Comparison of ENCODE assay signal across 18 cellular contexts in genomic region chr20:57094171-57094891, GRCh38.
DNase-seq lines count a peak whose midpoint lies in the region; ATAC-seq, FAIRE-seq and TF ChIP-seq lines count a peak whose summit lies in the region.
"Had no signal": no experiment of that assay in that cellular context is flagged by ENCODE, and none has a peak within 500 bp of the region (broad histone marks: within the 10 kb centered on the region; RNA-seq: fewer than 3 reads in every experiment).

No MANE protein-coding gene starts in this region.

- H3K14ac ChIP-seq in neuronal stem cell (ENCODE audit: low read length) = no peak overlapping the region

- ATAC-seq in RWPE2 (ENCODE audit: low read depth) = no peak
- ATAC-seq in activated CD8-positive, alpha-beta T cell treated with anti-CD3 and anti-CD28 coated beads for 36 hours = no peak
- ATAC-seq in T-cell (replicated peaks in 1 of 4) = no peak

- no peak overlapping the region for H3K9ac ChIP-seq in kidney (ENCODE audit: low read length in 2 of 2)
- no peak overlapping the region for H3K9ac ChIP-seq in neuronal stem cell (ENCODE audit: low read depth, low read length, poor library complexity)

- H2AFZ ChIP-seq in neuronal stem cell (ENCODE audit: low read length) = no peak overlapping the region

- H3K36me3 Mint-ChIP-seq in activated CD8-positive, alpha-beta T cell treated with anti-CD3 and anti-CD28 coated beads for 36 hours (ENCODE audit: low read depth) = no peaks in the 10 kb centered on the region
- H3K36me3 Mint-ChIP-seq in T-cell = no peaks in the 10 kb centered on the region
- no peaks in the 10 kb centered on the region for H3K36me3 Mint-ChIP-seq in CD4-positive, alpha-beta memory T cell

- H3K27me3 ChIP-seq in RWPE2 (ENCODE audit: insufficient read depth, poor library complexity, severe bottlenecking) (peaks cover 26% of the 10 kb centered on the region), neuronal stem cell (ENCODE audit: control insufficient read depth in 3 of 3, insufficient read depth in 3 of 3, low read depth in 1 of 3, low read length in 3 of 3) (peaks cover 0 to 10% (median 3%) of the 10 kb centered on the region in 3 experiments), spleen (replicated peaks in 1 of 7) (peaks cover 0 to 44% (median 4%) of the 10 kb centered on the region in 7 donors)
- H3K27me3 ChIP-seq in CD4-positive, alpha-beta memory T cell (ENCODE audit: insufficient read depth, low read length) = no peaks in the 10 kb centered on the region
- H3K27me3 ChIP-seq: BE2C had no signal

- peak overlapping the region; percentile 35 for H3K18ac ChIP-seq in neuronal stem cell (ENCODE audit: low read length)

- no peaks in the 10 kb centered on the region for H3K79me1 ChIP-seq in neuronal stem cell (ENCODE audit: low read depth, low read length)

- H3K9me3 ChIP-seq in RWPE2 (ENCODE audit: severe bottlenecking) (no peaks in the 10 kb centered on the region), kidney (ENCODE audit: control insufficient read depth in 1 of 2, low read length in 2 of 2) (no peaks in the 10 kb centered on the region), neuronal stem cell (replicated peaks in 1 of 2; ENCODE audit: control insufficient read depth in 2 of 2, insufficient read depth in 1 of 2, low read depth in 1 of 2, low read length in 2 of 2) (no peaks in the 10 kb centered on the region), spleen (no peaks in the 10 kb centered on the region)
- no peaks in the 10 kb centered on the region for H3K9me3 ChIP-seq in CD4-positive, alpha-beta memory T cell (ENCODE audit: control insufficient read depth in 1 of 2, low read length in 2 of 2)
- H3K9me3 ChIP-seq: BE2C had no signal

- H3K4ac ChIP-seq in neuronal stem cell (ENCODE audit: low read length) = no peak overlapping the region

- TF ChIP-seq CTCF in RWPE2 (IDR thresholded peaks at IDR 0.05; ENCODE audit: poor library complexity, severe bottlenecking) (no peak), kidney (IDR thresholded peaks at IDR 0.05; ENCODE audit: borderline replicate concordance, extremely low read depth, insufficient read depth) (no peak), spleen (IDR thresholded peaks at IDR 0.05 in 8 of 11, conservative IDR thresholded peaks at IDR 0.05 in 3 of 11) (no peak)
- no peak for TF ChIP-seq CTCF in activated CD8-positive, alpha-beta T cell treated with anti-CD3 and anti-CD28 coated beads for 36 hours (IDR thresholded peaks at IDR 0.05)

- POLR2A ChIA-PET in activated CD8-positive, alpha-beta T cell treated with anti-CD3 and anti-CD28 coated beads for 36 hours (lab: Charles Lee) = no interaction called here
- POLR2A ChIA-PET in T-cell (lab: Charles Lee) = no interaction called here
- POLR2A ChIA-PET in CD4-positive, alpha-beta memory T cell (lab: Charles Lee; ENCODE audit: partially characterized antibody) = no interaction called here

- H3K27me3 Mint-ChIP-seq in activated CD8-positive, alpha-beta T cell treated with anti-CD3 and anti-CD28 coated beads for 36 hours = peaks cover 11% of the 10 kb centered on the region
- H3K27me3 Mint-ChIP-seq in T-cell = peaks cover 5 to 9% of the 10 kb centered on the region in 2 donors
- H3K27me3 Mint-ChIP-seq in CD4-positive, alpha-beta memory T cell = peaks cover 0 to 12% of the 10 kb centered on the region in 2 donors

- no peak overlapping the region for H2BK15ac ChIP-seq in neuronal stem cell (ENCODE audit: low read length)

- no peak overlapping the region for H3K4me3 ChIP-seq in RWPE2 (ENCODE audit: severe bottlenecking)
- no peak overlapping the region for H3K4me3 ChIP-seq in kidney (ENCODE audit: low read length in 2 of 2)
- H3K4me3 ChIP-seq in neuronal stem cell (ENCODE audit: low read length in 2 of 2) = no peak overlapping the region
- H3K4me3 ChIP-seq in spleen = no peak overlapping the region
- H3K4me3 ChIP-seq in CD4-positive, alpha-beta memory T cell (ENCODE audit: low read length in 2 of 2) = no peak overlapping the region

- no peak overlapping the region for H3K27ac ChIP-seq in RWPE2 (ENCODE audit: poor library complexity, severe bottlenecking)
- no peak overlapping the region for H3K27ac ChIP-seq in kidney (ENCODE audit: low read depth in 2 of 2, low read length in 2 of 2)
- no peak overlapping the region for H3K27ac ChIP-seq in neuronal stem cell (replicated peaks; ENCODE audit: low read length)
- H3K27ac ChIP-seq in spleen = no peak overlapping the region
- no peak overlapping the region for H3K27ac ChIP-seq in CD4-positive, alpha-beta memory T cell (ENCODE audit: low read depth, low read length)

- H3K4me3 Mint-ChIP-seq in activated CD8-positive, alpha-beta T cell treated with anti-CD3 and anti-CD28 coated beads for 36 hours = no peak overlapping the region
- no peak overlapping the region for H3K4me3 Mint-ChIP-seq in T-cell
- H3K4me3 Mint-ChIP-seq in CD4-positive, alpha-beta memory T cell = no peak overlapping the region
- H3K4me3 Mint-ChIP-seq: CD4-positive, alpha-beta T cell; H9 had no signal

- no peaks in the 10 kb centered on the region for H3K4me1 ChIP-seq in RWPE2 (ENCODE audit: insufficient read depth, poor library complexity, severe bottlenecking)
- H3K4me1 ChIP-seq in kidney (ENCODE audit: control insufficient read depth in 1 of 2, insufficient read depth in 1 of 2, low read depth in 1 of 2, low read length in 2 of 2) = no peaks in the 10 kb centered on the region
- H3K4me1 ChIP-seq in neuronal stem cell (ENCODE audit: control insufficient read depth in 2 of 2, insufficient read depth in 1 of 2, low read depth in 1 of 2, low read length in 2 of 2) = peaks cover 7 to 9% of the 10 kb centered on the region in 2 donors
- H3K4me1 ChIP-seq in spleen = peaks cover 0 to 9% (median 4%) of the 10 kb centered on the region in 6 donors
- peaks cover 4% of the 10 kb centered on the region for H3K4me1 ChIP-seq in CD4-positive, alpha-beta memory T cell (ENCODE audit: insufficient read depth, low read length)
- H3K4me1 ChIP-seq: BE2C had no signal

- FAIRE-seq in kidney (lab: Jason Lieb, UNC) = no peak
- FAIRE-seq: A204.1, GM12892 had no signal

- intact Hi-C loops in kidney (cut with DNase I) = loop anchor here (5.0 kb wide), 1 partner anchor 253 kb away; no protein-coding TSS in a partner anchor
- intact Hi-C loops in spleen (cut with DNase I; ENCODE audit: low total_unique reads) = loop anchor here (5.0 kb wide), 1 partner anchor 253 kb away; no protein-coding TSS in a partner anchor
- intact Hi-C loops in activated CD8-positive, alpha-beta T cell treated with anti-CD3 and anti-CD28 coated beads for 36 hours (cut with micrococcal nuclease) = no loop called here
- intact Hi-C loops in CD4-positive, alpha-beta memory T cell (cut with micrococcal nuclease) = loop anchor here (5.0 kb wide), 2 partner anchors 403 to 418 kb away; no protein-coding TSS in a partner anchor

- DNase-seq in RWPE2 (ENCODE audit: low spot score) (peak; percentile 80), kidney (peak; percentile 65), neuronal stem cell (ENCODE audit: low spot score) (no peak), spleen (peak; percentile 57), T-cell (no peak)
- DNase-seq in activated CD8-positive, alpha-beta T cell treated with anti-CD3 and anti-CD28 coated beads for 36 hours = no peak
- no peak for DNase-seq in CD4-positive, alpha-beta memory T cell
- DNase-seq: ACHN; BE2C; C1 segment of cervical spinal cord; CD4-positive, alpha-beta T cell; DMS153; DMS79; GDM1; GOT3; H9 had no signal

- H3K36me3 ChIP-seq in RWPE2 (ENCODE audit: low read depth) = no peaks in the 10 kb centered on the region
- no peaks in the 10 kb centered on the region for H3K36me3 ChIP-seq in kidney (ENCODE audit: control insufficient read depth in 1 of 2, insufficient read depth in 2 of 2, low read length in 2 of 2)
- H3K36me3 ChIP-seq in neuronal stem cell (replicated peaks in 1 of 2; ENCODE audit: control insufficient read depth in 2 of 2, insufficient read depth in 2 of 2, low read length in 2 of 2) = no peaks in the 10 kb centered on the region
- no peaks in the 10 kb centered on the region for H3K36me3 ChIP-seq in spleen
- H3K36me3 ChIP-seq in CD4-positive, alpha-beta memory T cell (ENCODE audit: insufficient read depth, low read length) = no peaks in the 10 kb centered on the region
- H3K36me3 ChIP-seq: BE2C had no signal

- CTCF ChIA-PET in activated CD8-positive, alpha-beta T cell treated with anti-CD3 and anti-CD28 coated beads for 36 hours (lab: Charles Lee) = interaction anchor here (1.1 to 1.9 kb wide), 2 partner anchors 238 to 325 kb away, joined by 3 to 6 read pairs; no protein-coding TSS in a partner anchor
- CTCF ChIA-PET in T-cell (lab: Charles Lee) = no interaction called here
- CTCF ChIA-PET in CD4-positive, alpha-beta memory T cell (lab: Charles Lee; ENCODE audit: partially characterized antibody) = interaction anchor here (1.2 kb wide), 1 partner anchor 35 kb away, joined by 3 read pairs; no protein-coding TSS in a partner anchor

- no CpG with 5 or more reads among the region's 17 CpGs for WGBS in neuronal stem cell (ENCODE audit: extremely low coverage in 2 of 2, insufficient read length in 2 of 2, insufficient replicate concordance in 1 of 2), 2 donors
- WGBS in spleen, 5 donors = 77 to 89% (median 83%) methylated on average over 13 to 17 of the region's 17 CpGs

- H4K8ac ChIP-seq in neuronal stem cell (ENCODE audit: low read depth, low read length) = no peak overlapping the region

- H3K23ac ChIP-seq in neuronal stem cell (ENCODE audit: low read depth, low read length, poor library complexity) = peak overlapping the region; percentile 46

- H2BK12ac ChIP-seq in neuronal stem cell (ENCODE audit: low read length) = no peak overlapping the region

- no peak overlapping the region for H3K27ac Mint-ChIP-seq in activated CD8-positive, alpha-beta T cell treated with anti-CD3 and anti-CD28 coated beads for 36 hours
- no peak overlapping the region for H3K27ac Mint-ChIP-seq in T-cell
- H3K27ac Mint-ChIP-seq in CD4-positive, alpha-beta memory T cell = no peak overlapping the region
- H3K27ac Mint-ChIP-seq: CD4-positive, alpha-beta T cell had no signal

- H3K4me1 Mint-ChIP-seq in activated CD8-positive, alpha-beta T cell treated with anti-CD3 and anti-CD28 coated beads for 36 hours (ENCODE audit: low read depth) = peaks cover 10% of the 10 kb centered on the region
- peaks cover 11 to 15% (median 14%) of the 10 kb centered on the region in 3 donors for H3K4me1 Mint-ChIP-seq in T-cell
- peaks cover 6 to 19% (median 10%) of the 10 kb centered on the region in 4 donors for H3K4me1 Mint-ChIP-seq in CD4-positive, alpha-beta memory T cell

- H2BK5ac ChIP-seq in neuronal stem cell (ENCODE audit: low read length) = no peak overlapping the region

- H3K9me3 Mint-ChIP-seq in activated CD8-positive, alpha-beta T cell treated with anti-CD3 and anti-CD28 coated beads for 36 hours = peaks cover 4% of the 10 kb centered on the region
- H3K9me3 Mint-ChIP-seq in T-cell = no peaks in the 10 kb centered on the region
- peaks cover 0 to 2% (median 0%) of the 10 kb centered on the region in 8 donors for H3K9me3 Mint-ChIP-seq in CD4-positive, alpha-beta memory T cell
- H3K9me3 Mint-ChIP-seq: CD4-positive, alpha-beta T cell had no signal

- H4K91ac ChIP-seq in neuronal stem cell (ENCODE audit: low read depth, low read length, poor library complexity) = no peak overlapping the region

- no peak overlapping the region for H2AK5ac ChIP-seq in neuronal stem cell (ENCODE audit: low read depth, low read length)

- no peak overlapping the region for H3K4me2 ChIP-seq in neuronal stem cell (ENCODE audit: insufficient read depth, low read length, poor library complexity, severe bottlenecking)

- no peak for TF ChIP-seq POLR2A in spleen (IDR thresholded peaks at IDR 0.05)

- no peak overlapping the region for H2BK120ac ChIP-seq in neuronal stem cell (ENCODE audit: low read depth, low read length)

Comparison
In these comparisons a context has a peak if more than half of its experiments do, and no peak if none do; other contexts are left out.
1. DNase-seq: peak in RWPE2 (single experiment), kidney (single experiment) and spleen (single experiment); none in neuronal stem cell (single experiment), activated CD8-positive, alpha-beta T cell treated with anti-CD3 and anti-CD28 coated beads for 36 hours (single experiment), T-cell (0 of 34) and CD4-positive, alpha-beta memory T cell (0 of 5).
2. CTCF ChIA-PET loops: an anchor here in activated CD8-positive, alpha-beta T cell treated with anti-CD3 and anti-CD28 coated beads for 36 hours (1.1 to 1.9 kb wide) and CD4-positive, alpha-beta memory T cell (1.2 kb wide); none called in T-cell.